In genomic region chr7:5822422-5822741, GRCh38 we compare ENCODE assay signal across 8 cellular contexts. TPM values are rescaled to one million over a fixed set of nuclear protein-coding genes. Genes with fewer than 3 reads are reported as not detected.
A peak's percentile ranks its signal among the peaks of the same experiment; 100 is the strongest.
DNase-seq lines count a peak whose midpoint lies in the region; ATAC-seq and TF ChIP-seq lines count a peak whose summit lies in the region.
"Not testable (repeated sequence)": the region's sequence is repeated elsewhere in the genome, so short reads cannot be mapped to it uniquely, and the experiment has no call there.

No MANE protein-coding gene starts in this region.

- H3K36me3 Mint-ChIP-seq in activated naive CD8-positive, alpha-beta T cell treated with anti-CD3 and anti-CD28 coated beads, Interleukin-2, amount 50 U/mL, for 24 hours (ENCODE audit: low read depth); endodermal cell (ENCODE audit: low read depth); immature natural killer cell; neural progenitor cell: not testable (repeated sequence)

- H3K4me1 Mint-ChIP-seq in activated naive CD8-positive, alpha-beta T cell treated with anti-CD3 and anti-CD28 coated beads, Interleukin-2, amount 50 U/mL, for 24 hours: peaks cover 24% of the 10 kb centered on the region
- H3K4me1 Mint-ChIP-seq in endodermal cell, neural progenitor cell: not testable (repeated sequence)
- peaks cover 23 to 24% of the 10 kb centered on the region in 2 donors for H3K4me1 Mint-ChIP-seq in immature natural killer cell

- not testable (repeated sequence) for ATAC-seq in activated naive CD8-positive, alpha-beta T cell treated with anti-CD3 and anti-CD28 coated beads, Interleukin-2, amount 50 U/mL, for 24 hours

- peaks cover 24% of the 10 kb centered on the region for H3K4me1 ChIP-seq in BLaER1
- not testable (repeated sequence) for H3K4me1 ChIP-seq in HUES48 (ENCODE audit: control insufficient read depth, insufficient read depth, low read length); endodermal cell (ENCODE audit: control insufficient read depth, insufficient read depth, low read length); neural progenitor cell
- peaks cover 0 to 22% (median 17%) of the 10 kb centered on the region in 4 donors for H3K4me1 ChIP-seq in stomach

- H3K9ac ChIP-seq in BLaER1: peak overlapping the region; percentile 72; the same call in 1 of the 2 replicates
- peak overlapping the region; percentile 66 for H3K9ac ChIP-seq in HUES48 (ENCODE audit: low read depth, low read length)
- H3K9ac ChIP-seq in SU-DHL-6 (ENCODE audit: low read length): peak overlapping the region; percentile 64
- not testable (repeated sequence) for H3K9ac ChIP-seq in endodermal cell (ENCODE audit: extremely low read depth, low read length, poor library complexity, severe bottlenecking); neural progenitor cell

- H3K27ac ChIP-seq in BLaER1 (peak overlapping the region; percentile 73), HUES48 (ENCODE audit: low read depth, low read length) (peak overlapping the region; percentile 86), SU-DHL-6 (ENCODE audit: low read depth, low read length) (peak overlapping the region; percentile 54), endodermal cell (ENCODE audit: low read depth, low read length) (peak overlapping the region; percentile 62), stomach (peak overlapping the region; percentile 68 to 88 (median 82))
- not testable (repeated sequence) for H3K27ac ChIP-seq in neural progenitor cell

- not testable (repeated sequence) for H3K36me3 ChIP-seq in BLaER1; HUES48 (ENCODE audit: control insufficient read depth, insufficient read depth, low read length); SU-DHL-6 (ENCODE audit: low read length); endodermal cell (ENCODE audit: control insufficient read depth, insufficient read depth, low read length); neural progenitor cell; stomach

- not testable (repeated sequence) for H3K9me2 ChIP-seq in SU-DHL-6 (replicated peaks; ENCODE audit: insufficient read depth, low read length)

- peak overlapping the region; percentile 74 for H3K4me3 ChIP-seq in BLaER1
- peak overlapping the region; percentile 86 for H3K4me3 ChIP-seq in HUES48 (ENCODE audit: low read depth, low read length)
- H3K4me3 ChIP-seq in SU-DHL-6 (ENCODE audit: insufficient read depth, low read length, poor library complexity, severe bottlenecking): peak overlapping the region; percentile 65
- peak overlapping the region; percentile 82 for H3K4me3 ChIP-seq in endodermal cell (ENCODE audit: low read length)
- peak overlapping the region; percentile 66 for H3K4me3 ChIP-seq in neural progenitor cell
- peak overlapping the region; percentile 61 to 84 (median 76) for H3K4me3 ChIP-seq in stomach

- DNase-seq in activated naive CD8-positive, alpha-beta T cell treated with anti-CD3 and anti-CD28 coated beads, Interleukin-2, amount 50 U/mL, for 24 hours; endodermal cell; immature natural killer cell; neural progenitor cell (ENCODE audit: low spot score); stomach: not testable (repeated sequence)

- H3K27me3 ChIP-seq in BLaER1; HUES48 (ENCODE audit: control insufficient read depth, insufficient read depth, low read length); SU-DHL-6 (ENCODE audit: low read length); endodermal cell (ENCODE audit: control insufficient read depth, insufficient read depth, low read length, poor library complexity, severe bottlenecking); neural progenitor cell; stomach: not testable (repeated sequence)

- not testable (repeated sequence) for H4K20me1 ChIP-seq in BLaER1; SU-DHL-6 (ENCODE audit: low read depth, low read length); neural progenitor cell (ENCODE audit: low read depth)

- WGBS in endodermal cell (ENCODE audit: insufficient coverage in 1 of 2, insufficient read length in 1 of 2), 2 experiments: 80 to 87% methylated on average over 9 to 10 of the region's 10 CpGs
- WGBS in stomach, 5 donors: 58 to 61% (median 60%) methylated on average over 10 of the region's 10 CpGs

- TF ChIP-seq EP300 in stomach (IDR thresholded peaks at IDR 0.05): not testable (repeated sequence)

- not testable (repeated sequence) for H3K27me3 Mint-ChIP-seq in activated naive CD8-positive, alpha-beta T cell treated with anti-CD3 and anti-CD28 coated beads, Interleukin-2, amount 50 U/mL, for 24 hours; endodermal cell (ENCODE audit: insufficient read depth); neural progenitor cell (ENCODE audit: insufficient read depth, low read depth)
- peaks cover 5 to 18% (median 15%) of the 10 kb centered on the region in 3 donors for H3K27me3 Mint-ChIP-seq in immature natural killer cell (ENCODE audit: low read depth in 3 of 3)

- peak overlapping the region; percentile 69 for H3K27ac Mint-ChIP-seq in activated naive CD8-positive, alpha-beta T cell treated with anti-CD3 and anti-CD28 coated beads, Interleukin-2, amount 50 U/mL, for 24 hours
- H3K27ac Mint-ChIP-seq in endodermal cell: peak overlapping the region; percentile 70
- H3K27ac Mint-ChIP-seq in immature natural killer cell: peak overlapping the region; percentile 93 to 96 (median 94)
- H3K27ac Mint-ChIP-seq in neural progenitor cell: not testable (repeated sequence)

- not testable (repeated sequence) for TF ChIP-seq POLR2A in stomach (IDR thresholded peaks at IDR 0.05)

- peak overlapping the region; percentile 80 for H3K4me3 Mint-ChIP-seq in activated naive CD8-positive, alpha-beta T cell treated with anti-CD3 and anti-CD28 coated beads, Interleukin-2, amount 50 U/mL, for 24 hours
- H3K4me3 Mint-ChIP-seq in endodermal cell (peak overlapping the region; percentile 81), immature natural killer cell (peak overlapping the region; percentile 84 to 88 (median 87)), neural progenitor cell (peak overlapping the region; percentile 87)

- intact Hi-C loops in stomach (cut with DNase I; ENCODE audit: low total_unique reads): not testable (repeated sequence)

- not testable (repeated sequence) for H3F3A ChIP-seq in SU-DHL-6 (ENCODE audit: insufficient read depth); neural progenitor cell (ENCODE audit: low read depth)

- H3K9me3 Mint-ChIP-seq in activated naive CD8-positive, alpha-beta T cell treated with anti-CD3 and anti-CD28 coated beads, Interleukin-2, amount 50 U/mL, for 24 hours; endodermal cell; immature natural killer cell; neural progenitor cell: not testable (repeated sequence)

- peak overlapping the region; percentile 97 for H2AFZ ChIP-seq in SU-DHL-6 (ENCODE audit: low read depth, low read length, severe bottlenecking)
- peak overlapping the region; percentile 99 for H2AFZ ChIP-seq in neural progenitor cell (replicated peaks)

- not testable (repeated sequence) for TF ChIP-seq CTCF in SU-DHL-6 (IDR thresholded peaks at IDR 0.05; ENCODE audit: insufficient read depth, low read length, poor library complexity, severe bottlenecking); endodermal cell (conservative IDR thresholded peaks at IDR 0.05); neural progenitor cell (IDR thresholded peaks at IDR 0.05); stomach (IDR thresholded peaks at IDR 0.05)

- H3K9me3 ChIP-seq in BLaER1; HUES48 (ENCODE audit: control insufficient read depth, insufficient read depth, low read length); SU-DHL-6 (ENCODE audit: insufficient read depth, low read length); endodermal cell (ENCODE audit: control insufficient read depth, low read length); neural progenitor cell (ENCODE audit: low read depth); stomach: not testable (repeated sequence)

- peak overlapping the region; percentile 95 for H3K4me2 ChIP-seq in BLaER1
- peak overlapping the region; percentile 67 for H3K4me2 ChIP-seq in SU-DHL-6 (ENCODE audit: low read depth, low read length, poor library complexity, severe bottlenecking)
- H3K4me2 ChIP-seq in neural progenitor cell: peak overlapping the region; percentile 89

- not testable (repeated sequence) for H3K79me2 ChIP-seq in SU-DHL-6 (ENCODE audit: insufficient read depth, low read length); neural progenitor cell (ENCODE audit: low read depth)

RNA-seq across cellular contexts. Expression of gene RNF216, which starts 40.9 kb away (rescaled TPM):
- total RNA-seq in endodermal cell (10 to 100 TPM; 39.5 to 44.1 TPM), neural progenitor cell (ENCODE audit: low replicate concordance) (32.6 and 32.9 TPM in 2 replicates), stomach (10 to 100 TPM; 29.3 to 85.2 (median 36.6) TPM)
- polyA plus RNA-seq in endodermal cell (2013, experiment 1 of 2): 28.5 TPM
- polyA plus RNA-seq in endodermal cell (2013, experiment 2 of 2): 27.1 TPM
- polyA plus RNA-seq in immature natural killer cell (10 to 100 TPM in 2 of 3 donors, 1 to 10 TPM in 1; 4.8 to 35.7 (median 16.8) TPM), stomach (1 to 10 TPM; 6.1 to 7.8 (median 6.3) TPM)

RNA-seq across cellular contexts. Expression of gene OCM, which starts 58.2 kb away (rescaled TPM):
- total RNA-seq in endodermal cell (not detected), neural progenitor cell (ENCODE audit: low replicate concordance) (not detected in 2 replicates), stomach (not detected)
- 0.36 TPM for polyA plus RNA-seq in endodermal cell (2013, experiment 1 of 2)
- polyA plus RNA-seq in endodermal cell (2013, experiment 2 of 2): not detected
- polyA plus RNA-seq in immature natural killer cell (under 1 TPM in 1 of 3 donors, not detected in 2; 0.92 TPM), stomach (under 1 TPM in 1 of 3 donors, not detected in 2; 0.58 TPM)
